ENCODE assay signal across 8 cellular contexts in the genomic region with DNA sequence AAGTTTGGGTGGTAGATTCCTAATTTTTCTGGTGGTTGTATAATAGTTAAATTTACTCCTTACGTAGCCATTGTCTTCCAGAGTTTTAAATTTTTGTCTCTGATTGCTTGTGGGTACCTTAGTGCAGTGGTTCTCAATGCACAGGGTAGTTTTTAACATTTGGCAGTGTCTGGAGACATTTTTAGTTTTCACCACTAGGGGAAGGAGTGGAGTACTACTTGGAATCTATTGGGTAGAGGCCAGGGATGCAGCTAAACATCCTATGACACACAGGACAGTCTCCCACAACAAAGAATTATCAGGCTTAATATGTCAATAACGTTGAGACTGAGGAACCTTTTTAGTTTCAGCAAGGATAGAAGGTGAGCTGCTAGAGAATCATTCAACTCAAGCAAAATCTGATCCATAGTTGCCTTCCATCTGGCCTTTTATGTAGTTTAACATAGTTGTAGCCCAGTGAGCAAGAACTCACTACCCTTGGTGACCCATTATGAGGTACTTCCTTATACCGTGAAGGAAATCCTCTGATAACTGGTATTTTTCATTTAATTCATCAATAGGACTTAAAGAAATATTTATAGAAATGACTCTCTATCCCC. TPM values are rescaled to one million over a fixed set of nuclear protein-coding genes. Genes with fewer than 3 reads are reported as not detected.
A peak's percentile ranks its signal among the peaks of the same experiment; 100 is the strongest.
DNase-seq lines count a peak whose midpoint lies in the region; TF ChIP-seq lines count a peak whose summit lies in the region.

No MANE protein-coding gene starts in this region.

- CTCF ChIA-PET in HEK293T (lab: Yijun Ruan, JAX) = interaction anchor here (0.6 to 1.6 kb wide), 2 partner anchors 32 to 480 kb away, joined by 3 to 5 read pairs; no protein-coding TSS in a partner anchor

- TF ChIP-seq POLR2A in sigmoid colon (IDR thresholded peaks at IDR 0.05) = no peak

- intact Hi-C loops in sigmoid colon (cut with DNase I) (no loop called here), posterior vena cava (cut with DNase I) (no loop called here)

- WGBS in sigmoid colon, 2 donors = 77 to 79% methylated on average over 3 of the region's 3 CpGs

- no peaks in the 10 kb centered on the region for H3K27me3 ChIP-seq in sigmoid colon

- H3K36me3 ChIP-seq in sigmoid colon = peaks cover 0 to 12% (median 0%) of the 10 kb centered on the region in 4 donors

- no peak overlapping the region for H3K4me3 ChIP-seq in sigmoid colon

- H3K9me3 ChIP-seq in sigmoid colon = no peaks in the 10 kb centered on the region

- POLR2A ChIA-PET in HEK293T (lab: Yijun Ruan, JAX) = interaction anchor here (2.7 kb wide), 1 partner anchor 26 kb away, joined by 10 read pairs; a partner anchor contains a TSS

- no peak for TF ChIP-seq EP300 in sigmoid colon (IDR thresholded peaks at IDR 0.05)

- no peaks in the 10 kb centered on the region for H3K4me1 ChIP-seq in sigmoid colon

- TF ChIP-seq CTCF in sigmoid colon (IDR thresholded peaks at IDR 0.05) = peak in 2 of 4 experiments; percentile 17 to 26

- peak; percentile 18 for DNase-seq in NCI-H510A treated with DMSO at 0.1 percent for 48 hours (lab: John Stamatoyannopoulos, UW)
- DNase-seq in NCI-H510A (lab: John Stamatoyannopoulos, UW) = no peak
- peak; percentile 30 for DNase-seq in HEK293T (ENCODE audit: extremely low spot score)
- DNase-seq in NCI-H460 (ENCODE audit: extremely low read depth, low read depth) = peak; percentile 41
- DNase-seq in epithelial cell of prostate (ENCODE audit: low read depth, low spot score) = peak; percentile 6
- peak; percentile 20 for DNase-seq in renal cortical epithelial cell (ENCODE audit: low read depth)
- no peak for DNase-seq in sigmoid colon
- no peak for DNase-seq in posterior vena cava (ENCODE audit: low spot score)

- H3K27ac ChIP-seq in epithelial cell of prostate (no peak overlapping the region), sigmoid colon (no peak overlapping the region)

TF ChIP-seq in HEK293T, 16 proteins besides CTCF, POLR2A, EP300 and RAD21:
- no peak for TF ChIP-seq SP1 (IDR thresholded peaks at IDR 0.05)
- TF ChIP-seq L3MBTL2 (conservative IDR thresholded peaks at IDR 0.05) = no peak
- TF ChIP-seq SUZ12 (IDR thresholded peaks at IDR 0.05) = no peak
- TF ChIP-seq NFRKB (IDR thresholded peaks at IDR 0.05) = no peak
- no peak for TF ChIP-seq ZNF384 (IDR thresholded peaks at IDR 0.05)
- no peak for TF ChIP-seq FOXM1 (IDR thresholded peaks at IDR 0.05; ENCODE audit: borderline replicate concordance)
- no peak for TF ChIP-seq FOXA1 (IDR thresholded peaks at IDR 0.05)
- TF ChIP-seq, protein P1, sequence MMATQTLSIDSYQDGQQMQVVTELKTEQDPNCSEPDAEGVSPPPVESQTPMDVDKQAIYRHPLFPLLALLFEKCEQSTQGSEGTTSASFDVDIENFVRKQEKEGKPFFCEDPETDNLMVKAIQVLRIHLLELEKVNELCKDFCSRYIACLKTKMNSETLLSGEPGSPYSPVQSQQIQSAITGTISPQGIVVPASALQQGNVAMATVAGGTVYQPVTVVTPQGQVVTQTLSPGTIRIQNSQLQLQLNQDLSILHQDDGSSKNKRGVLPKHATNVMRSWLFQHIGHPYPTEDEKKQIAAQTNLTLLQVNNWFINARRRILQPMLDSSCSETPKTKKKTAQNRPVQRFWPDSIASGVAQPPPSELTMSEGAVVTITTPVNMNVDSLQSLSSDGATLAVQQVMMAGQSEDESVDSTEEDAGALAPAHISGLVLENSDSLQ (IDR thresholded peaks at IDR 0.05) = no peak
- no peak for TF ChIP-seq FOXK2 (IDR thresholded peaks at IDR 0.05)
- no peak for TF ChIP-seq BHLHE40 (IDR thresholded peaks at IDR 0.05; ENCODE audit: borderline replicate concordance)
- TF ChIP-seq ELF4 (IDR thresholded peaks at IDR 0.05) = no peak
- TF ChIP-seq CTBP1 (IDR thresholded peaks at IDR 0.05; ENCODE audit: borderline replicate concordance) = no peak
- TF ChIP-seq LEF1 (IDR thresholded peaks at IDR 0.05; ENCODE audit: borderline replicate concordance) = no peak
- TF ChIP-seq HDGF (IDR thresholded peaks at IDR 0.05; ENCODE audit: borderline replicate concordance) = no peak
- TF ChIP-seq TARDBP (IDR thresholded peaks at IDR 0.05) = no peak

RNA-seq across cellular contexts. Expression of a gene that starts 8.6 kb away (rescaled TPM):
- not detected in 2 replicates for total RNA-seq in NCI-H460 (2014; rRNA removed; shearing (Covaris generic))
- not detected in 2 replicates for polyA plus RNA-seq in NCI-H460 (2014; cell fraction: nucleus; rRNA removed)
- total RNA-seq in renal cortical epithelial cell (not detected in 2 replicates), sigmoid colon (not detected), posterior vena cava (not detected)
- 10 to 100 TPM; 13.1 to 49.9 (median 34.2) TPM for polyA plus RNA-seq in sigmoid colon

RNA-seq across cellular contexts. Expression of a gene that starts 25.7 kb away (rescaled TPM):
- 4.7 and 5.7 TPM in 2 replicates for total RNA-seq in NCI-H460 (2014; rRNA removed; shearing (Covaris generic))
- polyA plus RNA-seq in NCI-H460 (2014; cell fraction: nucleus; rRNA removed) = 3.9 and 6.7 TPM in 2 replicates
- total RNA-seq in renal cortical epithelial cell (2.3 and 6.3 TPM in 2 replicates), sigmoid colon (1 to 10 TPM; 3.0 to 5.4 (median 4.5) TPM), posterior vena cava (1 to 10 TPM; 5.2 to 7.1 TPM)
- 1 to 10 TPM; 1.2 to 4.7 (median 1.2) TPM for polyA plus RNA-seq in sigmoid colon

RNA-seq across cellular contexts. Expression of a gene that starts 25.9 kb away (rescaled TPM):
- 44.3 and 54.5 TPM in 2 replicates for total RNA-seq in NCI-H460 (2014; rRNA removed; shearing (Covaris generic))
- 13.8 and 20.8 TPM in 2 replicates for polyA plus RNA-seq in NCI-H460 (2014; cell fraction: nucleus; rRNA removed)
- total RNA-seq in renal cortical epithelial cell (14.6 and 15.5 TPM in 2 replicates), sigmoid colon (10 to 100 TPM in 1 of 4 donors, 1 to 10 TPM in 3; 7.3 to 13.8 (median 9.4) TPM), posterior vena cava (10 to 100 TPM; 11.8 to 12.1 TPM)
- 10 to 100 TPM in 1 of 3 donors, 1 to 10 TPM in 2; 8.5 to 16.0 (median 9.0) TPM for polyA plus RNA-seq in sigmoid colon

RNA-seq across cellular contexts. Expression of a gene that starts 57.1 kb away (rescaled TPM):
- 13.4 and 16.9 TPM in 2 replicates for total RNA-seq in NCI-H460 (2014; rRNA removed; shearing (Covaris generic))
- 11.3 and 20.0 TPM in 2 replicates for polyA plus RNA-seq in NCI-H460 (2014; cell fraction: nucleus; rRNA removed)
- 12.2 and 16.4 TPM in 2 replicates for total RNA-seq in renal cortical epithelial cell
- 10 to 100 TPM in 3 of 4 donors, 1 to 10 TPM in 1; 9.6 to 14.0 (median 12.8) TPM for total RNA-seq in sigmoid colon
- 1 to 10 TPM; 1.8 to 3.7 (median 2.5) TPM for polyA plus RNA-seq in sigmoid colon
- 10 to 100 TPM; 12.3 to 14.0 TPM for total RNA-seq in posterior vena cava

Comparison
In these comparisons a context has a peak if more than half of its experiments do, and no peak if none do; other contexts are left out.
1. DNase-seq: peak in NCI-H510A treated with DMSO at 0.1 percent for 48 hours (single experiment), HEK293T (single experiment), NCI-H460 (single experiment), epithelial cell of prostate (single experiment) and renal cortical epithelial cell (single experiment); none in NCI-H510A (single experiment), sigmoid colon (single experiment) and posterior vena cava (single experiment).